Comparison of ENCODE assay signal across 10 cellular contexts in the genomic region with DNA sequence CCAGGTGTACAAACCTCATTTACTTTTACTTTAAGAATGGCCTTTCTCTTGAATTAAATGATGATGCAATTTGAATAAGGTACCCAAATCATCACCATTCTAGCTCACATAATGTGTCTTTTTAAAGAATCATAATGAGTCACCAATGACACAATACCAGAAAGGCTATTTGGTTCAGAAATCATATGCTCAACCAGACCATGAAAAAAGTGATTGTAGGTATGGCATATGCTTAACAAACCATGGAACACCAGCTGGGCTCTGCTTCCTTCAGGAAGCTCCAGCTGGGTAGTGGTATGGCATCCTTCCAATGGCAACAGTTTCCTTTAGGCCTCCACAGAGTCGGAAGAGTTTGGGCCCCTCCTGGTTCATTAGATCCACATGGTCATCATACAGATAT.
DNase-seq lines count a peak whose midpoint lies in the region; ATAC-seq and TF ChIP-seq lines count a peak whose summit lies in the region.
"Had no signal": no experiment of that assay in that cellular context is flagged by ENCODE, and none has a peak within 500 bp of the region (broad histone marks: within the 10 kb centered on the region; RNA-seq: fewer than 3 reads in every experiment).

No MANE protein-coding gene starts in this region.

- H3K36me3 ChIP-seq in vagina = no peaks in the 10 kb centered on the region

- H3K4me3 ChIP-seq in choroid plexus epithelial cell (ENCODE audit: low read depth, low read length) = no peak overlapping the region
- no peak overlapping the region for H3K4me3 ChIP-seq in vagina

- no peak overlapping the region for H3K27ac ChIP-seq in vagina

- no peak for TF ChIP-seq POLR2A in vagina (IDR thresholded peaks at IDR 0.05)

- H3K27me3 ChIP-seq in vagina = no peaks in the 10 kb centered on the region

- intact Hi-C loops in vagina (cut with DNase I) = no loop called here

- H3K4me1 ChIP-seq in vagina = no peaks in the 10 kb centered on the region

- TF ChIP-seq CTCF in choroid plexus epithelial cell (conservative IDR thresholded peaks at IDR 0.05; ENCODE audit: low read depth, low read length) (no peak), vagina (IDR thresholded peaks at IDR 0.05) (no peak)

- peak; percentile 67 for ATAC-seq in GM21717 (IDR thresholded peaks at IDR 0.05; ENCODE audit: unreplicated experiment)
- ATAC-seq: stimulated activated memory B cell treated with anti-CD40 and anti-IgM and Interleukin-4, amounts not matched to agents 10 μg/mL and 1 μg/mL and 100 μg/mL, for 72 hours had no signal

- no peaks in the 10 kb centered on the region for H3K9me3 ChIP-seq in vagina

- peak; percentile 42 for DNase-seq in COR-L47 (lab: John Stamatoyannopoulos, UW)
- DNase-seq in LHCN-M2 (ENCODE audit: low read depth) = peak; percentile 97
- DNase-seq in choroid plexus epithelial cell (ENCODE audit: low read depth) = peak; percentile 72
- DNase-seq in cerebellum (ENCODE audit: low spot score) = no peak
- no peak for DNase-seq in NCI-H748 treated with DMSO at 0.1 percent for 48 hours (lab: John Stamatoyannopoulos, UW)
- DNase-seq in vagina (ENCODE audit: extremely low spot score in 2 of 2) = no peak
- no peak for DNase-seq in stimulated activated naive CD4-positive, alpha-beta T cell (lab: John Stamatoyannopoulos, UW)
- DNase-seq: activated CD4-positive, CD25-positive, alpha-beta regulatory T cell had no signal

Comparison
In these comparisons a context has a peak if more than half of its experiments do, and no peak if none do; other contexts are left out.
1. DNase-seq: peak in COR-L47 (single experiment), LHCN-M2 (single experiment) and choroid plexus epithelial cell (single experiment); none in cerebellum (single experiment), NCI-H748 treated with DMSO at 0.1 percent for 48 hours (single experiment), vagina (0 of 2) and stimulated activated naive CD4-positive, alpha-beta T cell (0 of 6).